ENCODE assay signal across 11 cellular contexts in genomic region chr12:122111070-122111750, GRCh38. TPM values are rescaled to one million over a fixed set of nuclear protein-coding genes. Genes with fewer than 3 reads are reported as not detected.
DNase-seq lines count a peak whose midpoint lies in the region; ATAC-seq and TF ChIP-seq lines count a peak whose summit lies in the region.
"Had no signal": no experiment of that assay in that cellular context is flagged by ENCODE, and none has a peak within 500 bp of the region (broad histone marks: within the 10 kb centered on the region; RNA-seq: fewer than 3 reads in every experiment).

No MANE protein-coding gene starts in this region.

- H3K4me3 ChIP-seq in RWPE2 (ENCODE audit: severe bottlenecking) (no peak overlapping the region), mucosa of stomach (ENCODE audit: low read length) (no peak overlapping the region)

- peak overlapping the region; percentile 89 for H3K27ac ChIP-seq in RWPE2 (ENCODE audit: poor library complexity, severe bottlenecking)

- intact Hi-C loops in left ventricle myocardium superior (cut with micrococcal nuclease), result no loop called here

- H3K36me3 Mint-ChIP-seq in natural killer cell treated with Interleukin-12 subunit alpha and Interleukin-12 subunit beta and Interleukin-15 and Interleukin-18, amount 100 ng/mL, for 72 hours, result no peaks in the 10 kb centered on the region

- H3K9me3 ChIP-seq in RWPE2 (ENCODE audit: severe bottlenecking) (peaks cover 8% of the 10 kb centered on the region), mucosa of stomach (ENCODE audit: control insufficient read depth, low read length) (no peaks in the 10 kb centered on the region)

- no peaks in the 10 kb centered on the region for H3K27me3 ChIP-seq in RWPE2 (ENCODE audit: insufficient read depth, poor library complexity, severe bottlenecking)
- no peaks in the 10 kb centered on the region for H3K27me3 ChIP-seq in mucosa of stomach (ENCODE audit: control insufficient read depth, insufficient read depth, low read length)

- H3K9ac ChIP-seq in mucosa of stomach (ENCODE audit: low read length), result peak overlapping the region; percentile 5

- H3K27me3 Mint-ChIP-seq in natural killer cell treated with Interleukin-12 subunit alpha and Interleukin-12 subunit beta and Interleukin-15 and Interleukin-18, amount 100 ng/mL, for 72 hours, result no peaks in the 10 kb centered on the region
- H3K27me3 Mint-ChIP-seq: dendritic cell treated with granulocyte-macrophage colony-stimulating factor and Interleukin-4, amounts not matched to agents 40 ng/mL and 50 ng/mL, for 4 days had no signal

- peaks cover 18 to 35% of the 10 kb centered on the region in 2 donors for H3K4me1 Mint-ChIP-seq in natural killer cell treated with Interleukin-12 subunit alpha and Interleukin-12 subunit beta and Interleukin-15 and Interleukin-18, amount 100 ng/mL, for 72 hours (ENCODE audit: low read depth in 2 of 2)

- CTCF ChIA-PET in HEK293T (lab: Yijun Ruan, JAX), result interaction anchor here (0.7 to 1.1 kb wide), 2 partner anchors 48 to 1490 kb away, joined by 4 to 6 read pairs; no protein-coding TSS in a partner anchor

- no peak overlapping the region for H3K27ac Mint-ChIP-seq in natural killer cell treated with Interleukin-12 subunit alpha and Interleukin-12 subunit beta and Interleukin-15 and Interleukin-18, amount 100 ng/mL, for 72 hours
- H3K27ac Mint-ChIP-seq: dendritic cell treated with granulocyte-macrophage colony-stimulating factor and Interleukin-4, amounts not matched to agents 40 ng/mL and 50 ng/mL, for 4 days had no signal

- peaks cover 51% of the 10 kb centered on the region for H3K4me1 ChIP-seq in RWPE2 (ENCODE audit: insufficient read depth, poor library complexity, severe bottlenecking)
- H3K4me1 ChIP-seq in mucosa of stomach (ENCODE audit: control insufficient read depth, insufficient read depth, low read length), result peaks cover 72% of the 10 kb centered on the region

- ATAC-seq in RWPE2 (ENCODE audit: low read depth) (peak; percentile 81), left ventricle myocardium superior (no peak), GM18907 (IDR thresholded peaks at IDR 0.05; ENCODE audit: unreplicated experiment) (no peak)
- ATAC-seq in natural killer cell treated with Interleukin-12 subunit alpha and Interleukin-12 subunit beta and Interleukin-15 and Interleukin-18, amount 100 ng/mL, for 72 hours, result no peak
- ATAC-seq: sciatic nerve had no signal

- H3K36me3 ChIP-seq in RWPE2 (ENCODE audit: low read depth) (peaks cover 17% of the 10 kb centered on the region), mucosa of stomach (ENCODE audit: control insufficient read depth, insufficient read depth, low read length) (no peaks in the 10 kb centered on the region)

- no peak for TF ChIP-seq CTCF in RWPE2 (IDR thresholded peaks at IDR 0.05; ENCODE audit: poor library complexity, severe bottlenecking)

- no peak overlapping the region for H3K4me3 Mint-ChIP-seq in natural killer cell treated with Interleukin-12 subunit alpha and Interleukin-12 subunit beta and Interleukin-15 and Interleukin-18, amount 100 ng/mL, for 72 hours
- H3K4me3 Mint-ChIP-seq: dendritic cell treated with granulocyte-macrophage colony-stimulating factor and Interleukin-4, amounts not matched to agents 40 ng/mL and 50 ng/mL, for 4 days had no signal

- H3K9me3 Mint-ChIP-seq in natural killer cell treated with Interleukin-12 subunit alpha and Interleukin-12 subunit beta and Interleukin-15 and Interleukin-18, amount 100 ng/mL, for 72 hours, result no peaks in the 10 kb centered on the region
- H3K9me3 Mint-ChIP-seq: dendritic cell treated with granulocyte-macrophage colony-stimulating factor and Interleukin-4, amounts not matched to agents 40 ng/mL and 50 ng/mL, for 4 days had no signal

- DNase-seq in DMS153 (lab: John Stamatoyannopoulos, UW), result peak; percentile 81
- peak; percentile 84 for DNase-seq in NCI-H1436 treated with DMSO at 0.1 percent for 48 hours (lab: John Stamatoyannopoulos, UW)
- no peak for DNase-seq in RWPE2 (ENCODE audit: low spot score)
- no peak for DNase-seq in left ventricle myocardium superior
- no peak for DNase-seq in HEK293T (ENCODE audit: extremely low spot score)
- DNase-seq in natural killer cell treated with Interleukin-12 subunit alpha and Interleukin-12 subunit beta and Interleukin-15 and Interleukin-18, amount 100 ng/mL, for 72 hours (ENCODE audit: low spot score), result no peak
- DNase-seq: COR-L47 had no signal

- POLR2A ChIA-PET in HEK293T (lab: Yijun Ruan, JAX), result interaction anchor here (1.3 kb wide), 1 partner anchor 48 kb away, joined by 5 read pairs; no protein-coding TSS in a partner anchor

TF ChIP-seq in HEK293T, 16 proteins besides CTCF, POLR2A, EP300 and RAD21:
- TF ChIP-seq HDGF (IDR thresholded peaks at IDR 0.05; ENCODE audit: borderline replicate concordance) (no peak), NFRKB (IDR thresholded peaks at IDR 0.05) (no peak), LEF1 (IDR thresholded peaks at IDR 0.05; ENCODE audit: borderline replicate concordance) (no peak)

RNA-seq across cellular contexts. Expression of gene MLXIP, which starts 32.7 kb away (rescaled TPM):
- 30.2 TPM for total RNA-seq in left ventricle myocardium superior
- total RNA-seq in natural killer cell treated with Interleukin-12 subunit alpha and Interleukin-12 subunit beta and Interleukin-15 and Interleukin-18, amount 100 ng/mL, for 72 hours, result 10 to 100 TPM; 28.4 to 48.6 TPM

Comparison
In these comparisons a context has a peak if more than half of its experiments do, and no peak if none do; other contexts are left out.
1. DNase-seq: peak in DMS153 (single experiment) and NCI-H1436 treated with DMSO at 0.1 percent for 48 hours (single experiment); none in RWPE2 (single experiment), left ventricle myocardium superior (single experiment), HEK293T (single experiment) and natural killer cell treated with Interleukin-12 subunit alpha and Interleukin-12 subunit beta and Interleukin-15 and Interleukin-18, amount 100 ng/mL, for 72 hours (single experiment).